ENCODE assay signal across 29 cellular contexts in the genomic region with DNA sequence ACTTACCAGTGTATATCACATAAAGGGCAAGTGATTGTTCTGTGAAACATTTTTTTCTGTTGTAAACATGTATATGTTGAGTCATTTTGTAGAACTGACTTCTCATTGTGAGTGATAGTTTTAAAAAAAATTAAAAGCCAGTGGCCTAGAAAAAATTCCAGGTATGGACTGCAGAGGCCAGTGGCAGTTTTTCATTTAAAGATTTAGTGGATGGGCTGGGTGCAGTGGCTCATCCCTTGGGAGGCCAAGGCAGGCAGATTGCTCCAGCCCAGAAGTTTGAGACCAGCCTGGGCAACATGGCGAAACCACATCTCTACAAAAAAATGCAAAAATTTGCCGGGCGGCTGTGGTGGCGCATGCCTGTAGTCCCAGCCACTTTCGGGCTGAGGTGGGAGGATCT.
DNase-seq lines count a peak whose midpoint lies in the region; ATAC-seq and TF ChIP-seq lines count a peak whose summit lies in the region.
"Had no signal": no experiment of that assay in that cellular context is flagged by ENCODE, and none has a peak within 500 bp of the region (broad histone marks: within the 10 kb centered on the region; RNA-seq: fewer than 3 reads in every experiment).

No MANE protein-coding gene starts in this region.

- no peak for DNase-seq in activated naive CD4-positive, alpha-beta T cell treated with anti-CD3 and anti-CD28 coated beads, Interleukin-2, amount 50 U/mL, for 72 hours (ENCODE audit: low spot score in 2 of 2)
- no peak for DNase-seq in activated naive CD4-positive, alpha-beta T cell treated with Interleukin-2 at 50 U/mL for 16 hours
- DNase-seq in Panc1 (ENCODE audit: low read depth, low spot score) (no peak), GM13976 (ENCODE audit: low spot score) (no peak), NCI-H1694 treated with DMSO at 0.1 percent for 48 hours (lab: John Stamatoyannopoulos, UW) (no peak)
- DNase-seq in activated T-cell treated with anti-CD3 and anti-CD28 coated beads, Interleukin-2, amount 50 U/mL, for 1 hour: no peak
- DNase-seq: 8988T; activated CD4-positive, alpha-beta T cell treated with anti-CD3 and anti-CD28 coated beads for 36 hours; activated CD8-positive, alpha-beta memory T cell treated with anti-CD3 and anti-CD28 coated beads for 24 hours; activated gamma-delta T cell; activated T-cell treated with anti-CD3 and anti-CD28 coated beads, Interleukin-2, amount 50 U/mL, for 24 hours; body of pancreas; CD4-positive, CD25-positive, alpha-beta regulatory T cell; cerebellar nuclear complex; DND-41; MG63; NCI-H1105 treated with DMSO at 0.1 percent for 48 hours; NCI-H2029; NCI-H2227 treated with DMSO at 0.1 percent for 48 hours; NCI-H526 treated with DMSO at 0.1 percent for 48 hours; ovary; Peyer's patch; SIG-M5; stimulated activated naive CD8-positive, alpha-beta T cell treated with anti-CD3 and anti-CD28 coated beads, Interleukin-15, Interleukin-2, amounts not matched to agents 100 U/mL and 50 U/mL, for 24 hours; SW 1271; T-helper 9 cell; testis had no signal

- TF ChIP-seq CTCF in Panc1 (IDR thresholded peaks at IDR 0.05) (no peak), GM13976 (IDR thresholded peaks at IDR 0.05; ENCODE audit: borderline replicate concordance, control extremely low read depth, extremely low read depth, insufficient read depth, missing control alignments) (no peak)

- H3K27ac Mint-ChIP-seq in activated naive CD4-positive, alpha-beta T cell treated with anti-CD3 and anti-CD28 coated beads, Interleukin-2, amount 50 U/mL, for 72 hours: peak overlapping the region; percentile 55 to 66
- H3K27ac Mint-ChIP-seq in stimulated activated memory B cell treated with anti-CD40 and anti-IgM and Interleukin-4, amounts not matched to agents 10 μg/mL and 1 μg/mL and 100 μg/mL, for 72 hours: peak overlapping the region; percentile 70
- H3K27ac Mint-ChIP-seq: activated CD4-positive, alpha-beta T cell treated with anti-CD3 and anti-CD28 coated beads for 36 hours; activated T-cell treated with anti-CD3 and anti-CD28 coated beads, Interleukin-2, amount 50 U/mL, for 24 hours had no signal

- no peak for ATAC-seq in activated naive CD4-positive, alpha-beta T cell treated with anti-CD3 and anti-CD28 coated beads, Interleukin-2, amount 50 U/mL, for 72 hours
- ATAC-seq in Panc1 (no peak), esophagus mucosa (peak; percentile 58)
- no peak for ATAC-seq in stimulated activated memory B cell treated with anti-CD40 and anti-IgM and Interleukin-4, amounts not matched to agents 10 μg/mL and 1 μg/mL and 100 μg/mL, for 72 hours
- ATAC-seq: activated CD4-positive, alpha-beta T cell treated with anti-CD3 and anti-CD28 coated beads for 36 hours; body of pancreas; stimulated activated naive CD8-positive, alpha-beta T cell treated with anti-CD3 and anti-CD28 coated beads, Interleukin-15, Interleukin-2, amounts not matched to agents 100 U/mL and 50 U/mL, for 24 hours had no signal

- intact Hi-C loops in Panc1 (cut with micrococcal nuclease; ENCODE audit: unreplicated experiment): no loop called here

- in situ Hi-C loops in Panc1 (cut with HindIII; ENCODE audit: low pct_unique_long_range_greater_than_20kb, low sequenced_read_pairs): no loop called here
- in situ Hi-C loops in GM13976 (cut with MboI; ENCODE audit: low sequenced_read_pairs, unreplicated experiment): no loop called here

- peaks cover 17% of the 10 kb centered on the region for H3K4me1 Mint-ChIP-seq in stimulated activated memory B cell treated with anti-CD40 and anti-IgM and Interleukin-4, amounts not matched to agents 10 μg/mL and 1 μg/mL and 100 μg/mL, for 72 hours

- CTCF ChIA-PET in Panc1 (lab: Charles Lee): no interaction called here

- H3K27me3 ChIP-seq in Panc1 (ENCODE audit: control insufficient read depth, insufficient read depth, low read length): no peaks in the 10 kb centered on the region
- H3K27me3 ChIP-seq: body of pancreas, MG63, ovary, Peyer's patch, testis had no signal

- H3K9me3 ChIP-seq in Panc1 (ENCODE audit: control insufficient read depth, insufficient read depth, low read depth, low read length): no peaks in the 10 kb centered on the region
- H3K9me3 ChIP-seq: body of pancreas, MG63, ovary, Peyer's patch, testis had no signal

- peak overlapping the region; percentile 15; the same call in 1 of the 2 replicates for H3K27ac ChIP-seq in Panc1 (ENCODE audit: low read length)
- H3K27ac ChIP-seq: body of pancreas, ovary, Peyer's patch, testis had no signal

- H3K4me3 ChIP-seq in Panc1 (ENCODE audit: low read depth in 2 of 2, low read length in 2 of 2): no peak overlapping the region
- H3K4me3 ChIP-seq: body of pancreas, MG63, ovary, Peyer's patch, testis had no signal

- POLR2A ChIA-PET in Panc1 (lab: Charles Lee): no interaction called here

- H3K9me3 Mint-ChIP-seq in activated naive CD4-positive, alpha-beta T cell treated with anti-CD3 and anti-CD28 coated beads, Interleukin-2, amount 50 U/mL, for 72 hours: no peaks in the 10 kb centered on the region
- H3K9me3 Mint-ChIP-seq in stimulated activated memory B cell treated with anti-CD40 and anti-IgM and Interleukin-4, amounts not matched to agents 10 μg/mL and 1 μg/mL and 100 μg/mL, for 72 hours: no peaks in the 10 kb centered on the region
- H3K9me3 Mint-ChIP-seq: activated T-cell treated with anti-CD3 and anti-CD28 coated beads, Interleukin-2, amount 50 U/mL, for 24 hours; CD4-positive, CD25-positive, alpha-beta regulatory T cell had no signal

- H3K4me1 ChIP-seq in Panc1 (ENCODE audit: control insufficient read depth, insufficient read depth, low read length): peaks cover 18% of the 10 kb centered on the region

- H3K27me3 Mint-ChIP-seq in stimulated activated memory B cell treated with anti-CD40 and anti-IgM and Interleukin-4, amounts not matched to agents 10 μg/mL and 1 μg/mL and 100 μg/mL, for 72 hours: no peaks in the 10 kb centered on the region
- H3K27me3 Mint-ChIP-seq: activated CD4-positive, alpha-beta T cell treated with anti-CD3 and anti-CD28 coated beads for 36 hours; activated T-cell treated with anti-CD3 and anti-CD28 coated beads, Interleukin-2, amount 50 U/mL, for 24 hours had no signal

- no peaks in the 10 kb centered on the region for H3K36me3 ChIP-seq in Panc1 (ENCODE audit: control insufficient read depth, insufficient read depth, low read length)
- H3K36me3 ChIP-seq: MG63, ovary, Peyer's patch had no signal

- H3K36me3 Mint-ChIP-seq in activated naive CD4-positive, alpha-beta T cell treated with anti-CD3 and anti-CD28 coated beads, Interleukin-2, amount 50 U/mL, for 72 hours: peaks cover 0 to 4% of the 10 kb centered on the region in 2 donors
- H3K36me3 Mint-ChIP-seq in stimulated activated memory B cell treated with anti-CD40 and anti-IgM and Interleukin-4, amounts not matched to agents 10 μg/mL and 1 μg/mL and 100 μg/mL, for 72 hours: no peaks in the 10 kb centered on the region
- H3K36me3 Mint-ChIP-seq: CD4-positive, CD25-positive, alpha-beta regulatory T cell had no signal

- BruUV-seq in Panc1 (replicated peaks; lab: Mats Ljungman, UMichigan): no TSS peak

- H3K4me3 Mint-ChIP-seq in stimulated activated memory B cell treated with anti-CD40 and anti-IgM and Interleukin-4, amounts not matched to agents 10 μg/mL and 1 μg/mL and 100 μg/mL, for 72 hours: no peak overlapping the region
- H3K4me3 Mint-ChIP-seq: activated CD4-positive, alpha-beta T cell treated with anti-CD3 and anti-CD28 coated beads for 36 hours; activated T-cell treated with anti-CD3 and anti-CD28 coated beads, Interleukin-2, amount 50 U/mL, for 24 hours; CD4-positive, CD25-positive, alpha-beta regulatory T cell had no signal
